ENCODE assay signal across 8 cellular contexts in the genomic region with DNA sequence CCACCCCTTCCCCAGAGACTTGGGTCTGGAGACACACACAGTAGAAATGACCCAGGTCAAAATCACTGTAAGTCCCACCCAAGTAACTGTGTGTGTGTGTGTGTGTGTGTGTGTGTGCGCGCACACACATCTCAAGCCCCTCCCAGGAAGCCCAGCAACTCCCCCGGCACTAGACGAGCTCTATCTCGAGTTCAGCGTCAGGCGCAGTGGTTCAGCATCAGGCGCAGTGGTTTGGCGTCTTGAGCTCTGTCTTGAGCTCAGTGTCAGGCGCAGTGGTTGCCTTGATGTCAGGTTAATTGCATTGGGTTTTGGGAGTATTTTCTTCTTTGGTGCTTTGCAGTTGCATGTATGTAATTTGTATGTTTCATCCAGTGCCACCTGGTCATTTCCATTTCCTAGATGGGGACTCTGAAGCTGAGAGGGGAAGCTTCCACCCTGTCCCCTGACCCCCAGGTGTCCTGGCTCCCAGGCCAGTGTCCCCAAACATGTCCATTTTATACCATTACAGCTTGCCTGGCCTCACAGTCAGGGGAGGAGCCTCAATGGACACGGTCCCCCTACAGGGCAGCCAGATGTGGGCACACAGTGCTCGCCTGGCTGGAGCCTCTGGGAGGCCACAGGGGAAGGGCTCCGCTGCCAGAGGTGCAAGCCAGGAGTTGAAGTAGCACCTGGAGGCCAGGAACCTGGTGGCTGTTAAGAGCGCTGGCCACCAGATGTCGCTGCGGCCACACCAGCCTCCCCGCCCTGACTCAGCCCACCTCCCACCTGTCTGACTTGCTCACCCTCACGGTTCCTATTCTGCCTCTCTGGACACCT.
DNase-seq lines count a peak whose midpoint lies in the region; ATAC-seq, FAIRE-seq and TF ChIP-seq lines count a peak whose summit lies in the region.

No MANE protein-coding gene starts in this region.

- no peak for ATAC-seq in HG02840 (IDR thresholded peaks at IDR 0.05; ENCODE audit: low FRiP score, unreplicated experiment)

- H3K4me3 ChIP-seq in hepatocyte = no peak overlapping the region

- no peaks in the 10 kb centered on the region for H3K9me2 ChIP-seq in hepatocyte (replicated peaks; ENCODE audit: insufficient read depth)

- H3K9me3 ChIP-seq in hepatocyte (ENCODE audit: low read depth) = no peaks in the 10 kb centered on the region

- no peaks in the 10 kb centered on the region for H4K20me1 ChIP-seq in hepatocyte (ENCODE audit: insufficient read depth, poor library complexity, severe bottlenecking)

- H3K9me3 Mint-ChIP-seq in IgD-negative memory B cell = no peaks in the 10 kb centered on the region

- H3K4me1 Mint-ChIP-seq in IgD-negative memory B cell = peaks cover 0 to 2% (median 0%) of the 10 kb centered on the region in 3 donors

- H3K4me1 ChIP-seq in hepatocyte (ENCODE audit: insufficient read depth) = no peaks in the 10 kb centered on the region

- no peaks in the 10 kb centered on the region for H3K27me3 ChIP-seq in hepatocyte

- peak overlapping the region in 1 of 4 donors; percentile 60 for H3K4me3 Mint-ChIP-seq in IgD-negative memory B cell

- no peak overlapping the region for H3K27ac ChIP-seq in hepatocyte

- FAIRE-seq in D721Med (lab: Jason Lieb, UNC) = no peak

- no peak overlapping the region for H3K4me2 ChIP-seq in hepatocyte

- H3K27me3 Mint-ChIP-seq in IgD-negative memory B cell = no peaks in the 10 kb centered on the region

- no peaks in the 10 kb centered on the region for H3K79me2 ChIP-seq in hepatocyte

- TF ChIP-seq CTCF in D721Med (IDR thresholded peaks at IDR 0.05; ENCODE audit: insufficient read depth, missing control alignments) = peak; percentile 73
- peak; percentile 85 for TF ChIP-seq CTCF in hepatocyte (IDR thresholded peaks at IDR 0.05; ENCODE audit: poor library complexity)

- peak; percentile 73 for DNase-seq in D721Med (ENCODE audit: insufficient read length, low spot score)
- peak; percentile 39 to 41 for DNase-seq in SHP77 (lab: John Stamatoyannopoulos, UW)
- DNase-seq in activated gamma-delta T cell treated with anti-CD3 and anti-CD28 coated beads, Interleukin-2, amount 50 U/mL, for 16 hours (ENCODE audit: low read depth) = peak; percentile 26
- DNase-seq in hepatocyte (ENCODE audit: low spot score) = peak; percentile 83
- DNase-seq in stimulated activated CD4-positive, alpha-beta T cell treated with anti-CD3 and anti-CD28 coated beads, Interleukin-15, amount 100 ng/mL, for 48 hours (ENCODE audit: low read depth in 2 of 2) = peak; percentile 30 to 57
- DNase-seq in hippocampal formation (lab: John Stamatoyannopoulos, UW) = no peak

- no peak overlapping the region for H2AFZ ChIP-seq in hepatocyte

- no peaks in the 10 kb centered on the region for H3K36me3 Mint-ChIP-seq in IgD-negative memory B cell

- H3K27ac Mint-ChIP-seq in IgD-negative memory B cell = peak overlapping the region in 2 of 3 donors; percentile 73 to 87

- 61% methylated on average over 17 of the region's 18 CpGs for WGBS in hepatocyte (ENCODE audit: low lambda C conversion rate, missing lambda C conversion rate)

- H3K36me3 ChIP-seq in hepatocyte (replicated peaks; ENCODE audit: insufficient read depth, low read depth) = no peaks in the 10 kb centered on the region

Comparison
In these comparisons a context has a peak if more than half of its experiments do, and no peak if none do; other contexts are left out.
1. DNase-seq: peak in D721Med (single experiment), SHP77 (2 of 2), activated gamma-delta T cell treated with anti-CD3 and anti-CD28 coated beads, Interleukin-2, amount 50 U/mL, for 16 hours (single experiment), hepatocyte (single experiment) and stimulated activated CD4-positive, alpha-beta T cell treated with anti-CD3 and anti-CD28 coated beads, Interleukin-15, amount 100 ng/mL, for 48 hours (2 of 2); none in hippocampal formation (0 of 2).